In genomic region chr14:106876711-106877110, GRCh38 we compare ENCODE assay signal across 20 cellular contexts.
A peak's percentile ranks its signal among the peaks of the same experiment; 100 is the strongest.
DNase-seq lines count a peak whose midpoint lies in the region; ATAC-seq, FAIRE-seq and TF ChIP-seq lines count a peak whose summit lies in the region.
"Had no signal": no experiment of that assay in that cellular context is flagged by ENCODE, and none has a peak within 500 bp of the region (broad histone marks: within the 10 kb centered on the region; RNA-seq: fewer than 3 reads in every experiment).

No MANE protein-coding gene starts in this region.

- in situ Hi-C loops in HepG2 (cut with HindIII; ENCODE audit: extremely low pct_ligation_motif_present, low pct_unique_long_range_greater_than_20kb): no loop called here

- POLR2A ChIA-PET in HepG2 (lab: Yijun Ruan, JAX) (no interaction called here), OCI-LY7 (lab: Charles Lee) (interaction anchor here (1.7 kb wide), 1 partner anchor 21 kb away, joined by 5 read pairs; no protein-coding TSS in a partner anchor), A673 (lab: Charles Lee; ENCODE audit: low non-redundant PET) (no interaction called here)

- no peak for TF ChIP-seq CTCF in HepG2 (CRISPR knock-in tag; IDR thresholded peaks at IDR 0.05)
- TF ChIP-seq CTCF in right lobe of liver (IDR thresholded peaks at IDR 0.05): no peak
- TF ChIP-seq CTCF in OCI-LY7 (conservative IDR thresholded peaks at IDR 0.05; ENCODE audit: low read length): no peak
- TF ChIP-seq CTCF in A673 (conservative IDR thresholded peaks at IDR 0.05; ENCODE audit: low read depth, low read length): no peak

- no peak for ATAC-seq in HepG2
- no peak for ATAC-seq in right lobe of liver
- ATAC-seq in HG03108 (IDR thresholded peaks at IDR 0.05; ENCODE audit: unreplicated experiment): no peak
- no peak for ATAC-seq in HG02970 (IDR thresholded peaks at IDR 0.05; ENCODE audit: low FRiP score, unreplicated experiment)
- ATAC-seq: A549, GM23338 had no signal

- H3K9ac ChIP-seq in HepG2 (ENCODE audit: insufficient read depth, low read depth, low read length): no peak overlapping the region

- H3K9me3 ChIP-seq in HepG2 (ENCODE audit: low read length): no peaks in the 10 kb centered on the region
- no peaks in the 10 kb centered on the region for H3K9me3 ChIP-seq in right lobe of liver
- no peaks in the 10 kb centered on the region for H3K9me3 ChIP-seq in KOPT-K1 (ENCODE audit: insufficient read depth, low read length, poor library complexity, severe bottlenecking)
- H3K9me3 ChIP-seq in OCI-LY7 (ENCODE audit: low read length): 0 out of 2 replicates have a peak, but pooled peaks cover 5% of the 10 kb centered on the region
- no peaks in the 10 kb centered on the region for H3K9me3 ChIP-seq in A673 (ENCODE audit: low read depth, low read length, poor library complexity, severe bottlenecking)
- no peaks in the 10 kb centered on the region for H3K9me3 ChIP-seq in small intestine (ENCODE audit: control insufficient read depth, low read depth)
- H3K9me3 ChIP-seq: A549 had no signal

- H3K36me3 ChIP-seq in HepG2 (replicated peaks in 1 of 2; ENCODE audit: control insufficient read depth in 1 of 2, insufficient read depth in 2 of 2, low read length in 2 of 2): no peaks in the 10 kb centered on the region
- no peaks in the 10 kb centered on the region for H3K36me3 ChIP-seq in right lobe of liver
- no peaks in the 10 kb centered on the region for H3K36me3 ChIP-seq in KOPT-K1 (ENCODE audit: insufficient read depth, low read length)
- H3K36me3 ChIP-seq in OCI-LY7 (ENCODE audit: insufficient read depth, low read length): no peaks in the 10 kb centered on the region
- no peaks in the 10 kb centered on the region for H3K36me3 ChIP-seq in A673 (ENCODE audit: insufficient read depth, low read length, poor library complexity, severe bottlenecking)
- no peaks in the 10 kb centered on the region for H3K36me3 ChIP-seq in small intestine (ENCODE audit: control insufficient read depth in 2 of 2, insufficient read depth in 2 of 2, low read length in 2 of 2)

- BruUV-seq in HepG2 (replicated peaks; lab: Mats Ljungman, UMichigan) (no TSS peak), OCI-LY7 (replicated peaks; lab: Mats Ljungman, UMichigan) (no TSS peak), A673 (replicated peaks; lab: Mats Ljungman, UMichigan) (no TSS peak)

- intact Hi-C loops in HepG2 (cut with micrococcal nuclease; ENCODE audit: unreplicated experiment): no loop called here
- intact Hi-C loops in right lobe of liver (cut with DNase I): no loop called here
- intact Hi-C loops in OCI-LY7 (cut with micrococcal nuclease; ENCODE audit: unreplicated experiment): no loop called here
- intact Hi-C loops in A673 (cut with micrococcal nuclease; ENCODE audit: unreplicated experiment): no loop called here

- CTCF ChIA-PET in HepG2 (lab: Yijun Ruan, JAX; ENCODE audit: low intra/inter-chr PET ratio, low total read pairs): no interaction called here
- CTCF ChIA-PET in OCI-LY7 (lab: Charles Lee; ENCODE audit: unreplicated experiment): interaction anchor here (2.0 kb wide), 1 partner anchor 46 kb away, joined by 5 read pairs; no protein-coding TSS in a partner anchor
- CTCF ChIA-PET in A673 (lab: Charles Lee): no interaction called here

- TF ChIP-seq RAD21 in HepG2 (CRISPR knock-in tag; IDR thresholded peaks at IDR 0.05): no peak

- H3K4me3 ChIP-seq in HepG2 (replicated peaks in 1 of 3; ENCODE audit: insufficient read depth in 1 of 3, low read depth in 2 of 3, low read length in 3 of 3) (no peak overlapping the region), right lobe of liver (no peak overlapping the region), OCI-LY7 (ENCODE audit: low read depth, low read length, poor library complexity, severe bottlenecking) (no peak overlapping the region), A673 (ENCODE audit: low read depth, low read length, poor library complexity, severe bottlenecking) (no peak overlapping the region), small intestine (ENCODE audit: low read depth in 1 of 2, low read length in 2 of 2) (no peak overlapping the region)
- H3K4me3 ChIP-seq: A549, GM23338 had no signal

- no peak overlapping the region for H3K27ac ChIP-seq in HepG2 (ENCODE audit: extremely low read length, insufficient read depth, low read length)
- H3K27ac ChIP-seq in right lobe of liver: no peak overlapping the region
- H3K27ac ChIP-seq in KOPT-K1 (ENCODE audit: low read depth, low read length, poor library complexity, severe bottlenecking): peak overlapping the region; percentile 60
- H3K27ac ChIP-seq in OCI-LY7 (ENCODE audit: low read depth, low read length, poor library complexity, severe bottlenecking): peak overlapping the region; percentile 64
- H3K27ac ChIP-seq in A673 (ENCODE audit: low read depth, low read length, poor library complexity, severe bottlenecking): no peak overlapping the region
- no peak overlapping the region for H3K27ac ChIP-seq in small intestine (ENCODE audit: low read depth in 1 of 2, low read length in 1 of 2)
- H3K27ac ChIP-seq: 22Rv1, A549, C4-2B had no signal

- TF ChIP-seq POLR2A in HepG2 (IDR thresholded peaks at IDR 0.05; ENCODE audit: insufficient read depth in 1 of 2, low read depth in 2 of 2, low read length in 2 of 2): no peak
- no peak for TF ChIP-seq POLR2A in right lobe of liver (IDR thresholded peaks at IDR 0.05)

- H4K20me1 ChIP-seq in HepG2 (ENCODE audit: insufficient read depth, low read length) (peaks cover 6% of the 10 kb centered on the region; the same call in 1 of the 2 replicates), OCI-LY7 (ENCODE audit: insufficient read depth, low read length) (no peaks in the 10 kb centered on the region)

- WGBS in HepG2 (ENCODE audit: low lambda C conversion rate): 73% methylated on average over 3 of the region's 3 CpGs
- WGBS in right lobe of liver (ENCODE audit: insufficient coverage, low coverage, low lambda C conversion rate, missing lambda C conversion rate): 60% methylated on average over 3 of the region's 3 CpGs
- 56 to 63% (median 57%) methylated on average over 3 of the region's 3 CpGs for WGBS in small intestine, 3 donors

- peaks cover 10% of the 10 kb centered on the region for H3K4me1 ChIP-seq in HepG2 (ENCODE audit: insufficient read depth, low read length)
- H3K4me1 ChIP-seq in right lobe of liver: no peaks in the 10 kb centered on the region
- H3K4me1 ChIP-seq in OCI-LY7 (ENCODE audit: insufficient read depth, low read length, poor library complexity, severe bottlenecking): peaks cover 67% of the 10 kb centered on the region
- no peaks in the 10 kb centered on the region for H3K4me1 ChIP-seq in A673 (ENCODE audit: insufficient read depth, low read length, poor library complexity, severe bottlenecking)
- H3K4me1 ChIP-seq in small intestine (ENCODE audit: control insufficient read depth in 2 of 2, insufficient read depth in 1 of 2, low read depth in 1 of 2, low read length in 1 of 2): no peaks in the 10 kb centered on the region
- H3K4me1 ChIP-seq: A549 had no signal

- DNase-seq in HepG2 (ENCODE audit: low spot score) (no peak), right lobe of liver (no peak), OCI-LY7 (ENCODE audit: low spot score) (peak; percentile 57), A673 (ENCODE audit: low spot score) (no peak), small intestine (no peak)
- DNase-seq: CD4-positive, alpha-beta memory T cell; DMS153; DMS79; EL; HCEC 1CT; KG1 had no signal

- FAIRE-seq in HepG2 (lab: Jason Lieb, UNC) (no peak), small intestine (lab: Jason Lieb, UNC) (no peak)
- FAIRE-seq: A549, GM18507, H54 had no signal

- TF ChIP-seq EP300 in HepG2 (IDR thresholded peaks at IDR 0.05; ENCODE audit: low read depth in 2 of 2, low read length in 2 of 2) (no peak), HepG2 (CRISPR knock-in tag; IDR thresholded peaks at IDR 0.05; ENCODE audit: borderline replicate concordance) (no peak)

- H3K27me3 ChIP-seq in HepG2 (ENCODE audit: control insufficient read depth in 1 of 2, insufficient read depth in 2 of 2, low read length in 2 of 2) (no peaks in the 10 kb centered on the region), right lobe of liver (no peaks in the 10 kb centered on the region), A673 (replicated peaks; ENCODE audit: insufficient read depth, low read depth, low read length, poor library complexity) (no peaks in the 10 kb centered on the region), small intestine (ENCODE audit: control insufficient read depth in 2 of 2, insufficient read depth in 2 of 2, low read length in 2 of 2) (no peaks in the 10 kb centered on the region)

- no peak overlapping the region for H2AFZ ChIP-seq in HepG2 (ENCODE audit: low read length)
- no peak overlapping the region; the same call in 1 of the 2 replicates for H2AFZ ChIP-seq in OCI-LY7 (ENCODE audit: low read length)
- H2AFZ ChIP-seq: GM23338 had no signal

- no peak overlapping the region for H3K4me2 ChIP-seq in HepG2 (ENCODE audit: low read depth, low read length)
- peak overlapping the region; percentile 66 for H3K4me2 ChIP-seq in OCI-LY7 (ENCODE audit: low read length)
- H3K4me2 ChIP-seq: A549, GM23338 had no signal

- no peaks in the 10 kb centered on the region for H3K9me2 ChIP-seq in OCI-LY7 (ENCODE audit: insufficient read depth, low read length)

- H3K79me2 ChIP-seq in HepG2 (ENCODE audit: insufficient read depth, low read length) (no peaks in the 10 kb centered on the region), OCI-LY7 (ENCODE audit: insufficient read depth, low read depth, low read length) (no peaks in the 10 kb centered on the region)

TF ChIP-seq in HepG2, 621 proteins besides CTCF, POLR2A, EP300 and RAD21:
- TF ChIP-seq THYN1 (CRISPR knock-in tag; IDR thresholded peaks at IDR 0.05; ENCODE audit: borderline replicate concordance, low read depth): no peak
- TF ChIP-seq POLR2G (IDR thresholded peaks at IDR 0.05; ENCODE audit: low read depth, low read length): 0 out of 2 replicates have a peak, but pooled peaks have one; percentile 3

Comparison
In these comparisons a context has a peak if more than half of its experiments do, and no peak if none do; other contexts are left out.
1. H3K27ac ChIP-seq: peak in KOPT-K1 (single experiment) and OCI-LY7 (single experiment); none in HepG2 (single experiment), right lobe of liver (0 of 3), A673 (single experiment) and small intestine (0 of 2).